Comparison of ENCODE assay signal across 8 cellular contexts in the genomic region with DNA sequence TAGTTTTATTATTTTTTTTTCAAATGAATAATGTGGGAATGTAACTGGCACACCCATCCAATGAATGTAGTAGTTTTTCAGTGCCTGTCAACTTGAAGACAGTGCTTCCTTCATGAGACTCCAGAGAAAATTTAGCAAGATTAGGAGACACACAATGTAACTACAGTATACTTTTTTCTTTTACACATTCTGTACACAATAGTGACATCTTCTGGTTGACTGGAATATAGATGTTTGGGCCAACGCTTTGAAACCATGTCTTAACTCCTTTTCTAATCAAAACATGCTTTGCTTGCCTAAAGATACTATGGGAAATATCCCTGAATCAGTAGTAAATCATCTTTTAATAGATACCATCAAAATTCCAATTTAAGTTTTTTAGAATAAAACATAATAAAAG.
DNase-seq lines count a peak whose midpoint lies in the region; TF ChIP-seq lines count a peak whose summit lies in the region.

No MANE protein-coding gene starts in this region.

- no peaks in the 10 kb centered on the region for H3K9me3 ChIP-seq in Loucy (ENCODE audit: insufficient read depth, low read depth, low read length)
- H3K9me3 ChIP-seq in suprapubic skin = no peaks in the 10 kb centered on the region

- CTCF ChIA-PET in BJ (lab: Yijun Ruan, JAX) = no interaction called here

- no peaks in the 10 kb centered on the region for H3K9me2 ChIP-seq in Loucy (replicated peaks; ENCODE audit: low read depth, low read length)

- H3K27ac ChIP-seq in suprapubic skin = no peak overlapping the region

- DNase-seq in BJ (ENCODE audit: low read depth) (no peak), GM20000 (ENCODE audit: low spot score) (peak; percentile 18), SK-MEL-5 (ENCODE audit: low read depth, low spot score) (peak; percentile 83), glomerular endothelial cell (ENCODE audit: extremely low read depth, low read depth, low spot score) (peak; percentile 42), suprapubic skin (ENCODE audit: low spot score in 2 of 2) (no peak), DMS79 treated with DMSO at 0.1 percent for 48 hours (lab: John Stamatoyannopoulos, UW) (no peak), amniotic stem cell (lab: John Stamatoyannopoulos, UW) (no peak)

- no peaks in the 10 kb centered on the region for H3K36me3 ChIP-seq in BJ (ENCODE audit: control insufficient read depth, insufficient read depth, low read length)
- no peaks in the 10 kb centered on the region for H3K36me3 ChIP-seq in Loucy (ENCODE audit: insufficient read depth, low read length)
- H3K36me3 ChIP-seq in suprapubic skin = no peaks in the 10 kb centered on the region

- no peaks in the 10 kb centered on the region for H3F3A ChIP-seq in Loucy (ENCODE audit: low read depth)

- POLR2A ChIA-PET in BJ (lab: Charles Lee) = no interaction called here

- TF ChIP-seq POLR2A in suprapubic skin (IDR thresholded peaks at IDR 0.05) = no peak

- H4K20me1 ChIP-seq in Loucy (ENCODE audit: insufficient read depth, low read length, poor library complexity, severe bottlenecking) = no peaks in the 10 kb centered on the region

- WGBS in suprapubic skin = 5% methylated on average over 1 of the region's 1 CpG

- no peak overlapping the region for H3K9ac ChIP-seq in Loucy (ENCODE audit: low read depth, low read length, poor library complexity, severe bottlenecking)

- H3K4me2 ChIP-seq in Loucy (ENCODE audit: low read depth, low read length, poor library complexity, severe bottlenecking) = no peak overlapping the region

- H3K27me3 ChIP-seq in BJ (ENCODE audit: control insufficient read depth, insufficient read depth, low read length) (no peaks in the 10 kb centered on the region), Loucy (ENCODE audit: insufficient read depth, low read length, poor library complexity, severe bottlenecking) (no peaks in the 10 kb centered on the region), suprapubic skin (no peaks in the 10 kb centered on the region)

- H3K4me3 ChIP-seq in BJ (ENCODE audit: low read depth, low read length) (no peak overlapping the region), Loucy (ENCODE audit: low read length, poor library complexity, severe bottlenecking) (no peak overlapping the region), suprapubic skin (no peak overlapping the region)

- H2AFZ ChIP-seq in Loucy (ENCODE audit: low read length) = no peak overlapping the region

- TF ChIP-seq CTCF in BJ (IDR thresholded peaks at IDR 0.05; ENCODE audit: insufficient read depth, low read depth, low read length) (peak; percentile 57), GM20000 (IDR thresholded peaks at IDR 0.05; ENCODE audit: extremely low read depth, missing control alignments) (no peak), Loucy (conservative IDR thresholded peaks at IDR 0.05; ENCODE audit: low read length) (peak; percentile 70), suprapubic skin (IDR thresholded peaks at IDR 0.05) (peak; percentile 3 to 25)

- no peaks in the 10 kb centered on the region for H3K79me2 ChIP-seq in Loucy (ENCODE audit: insufficient read depth, low read length)

- no peak for TF ChIP-seq EP300 in suprapubic skin (IDR thresholded peaks at IDR 0.05)

- in situ Hi-C loops in SK-MEL-5 (cut with HindIII; ENCODE audit: low pct_unique_long_range_greater_than_20kb, low sequenced_read_pairs) = no loop called here

- H3K4me1 ChIP-seq in Loucy (ENCODE audit: insufficient read depth, low read length, poor library complexity, severe bottlenecking) = no peaks in the 10 kb centered on the region
- H3K4me1 ChIP-seq in suprapubic skin = peaks cover 14% of the 10 kb centered on the region

Comparison
In these comparisons a context has a peak if more than half of its experiments do, and no peak if none do; other contexts are left out.
1. DNase-seq: peak in GM20000 (single experiment), SK-MEL-5 (single experiment) and glomerular endothelial cell (single experiment); none in BJ (single experiment), suprapubic skin (0 of 2), DMS79 treated with DMSO at 0.1 percent for 48 hours (single experiment) and amniotic stem cell (single experiment).